9 cellular contexts compared by ENCODE assay signal in genomic region chr14:36519431-36520321, GRCh38. TPM values are rescaled to one million over a fixed set of nuclear protein-coding genes. Genes with fewer than 3 reads are reported as not detected.
DNase-seq lines count a peak whose midpoint lies in the region; ATAC-seq, FAIRE-seq and TF ChIP-seq lines count a peak whose summit lies in the region.
"Had no signal": no experiment of that assay in that cellular context is flagged by ENCODE, and none has a peak within 500 bp of the region (broad histone marks: within the 10 kb centered on the region; RNA-seq: fewer than 3 reads in every experiment).

Gene NKX2-1 (minus strand): TSS chr14:36520232. CDS start chr14:36520129, 103 bp downstream.

- no peaks in the 10 kb centered on the region for H3K36me3 Mint-ChIP-seq in progenitor cell of endocrine pancreas (ENCODE audit: insufficient read depth)

- H3K4me3 ChIP-seq in GM08714 (ENCODE audit: low read length) (peak within 1 kb of the TSS; percentile 17), bronchial epithelial cell (ENCODE audit: low read depth, low read length) (peak within 1 kb of the TSS; percentile 52)

- H3K27me3 Mint-ChIP-seq in progenitor cell of endocrine pancreas: peaks cover 88% of the 10 kb centered on the region

- H3K27me3 ChIP-seq in bronchial epithelial cell (ENCODE audit: control insufficient read depth, insufficient read depth, low read length): peaks cover 42% of the 10 kb centered on the region

- no peaks in the 10 kb centered on the region for H3K36me3 ChIP-seq in bronchial epithelial cell (ENCODE audit: control insufficient read depth, insufficient read depth, low read length)

- ATAC-seq in GM18873 (IDR thresholded peaks at IDR 0.05; ENCODE audit: low FRiP score, unreplicated experiment) (no peak), GM21367 (IDR thresholded peaks at IDR 0.05; ENCODE audit: unreplicated experiment) (no peak), HG03280 (IDR thresholded peaks at IDR 0.05; ENCODE audit: unreplicated experiment) (no peak)

- TF ChIP-seq CTCF in bronchial epithelial cell (IDR thresholded peaks at IDR 0.05; ENCODE audit: insufficient read depth, low read length, severe bottlenecking) (peak; percentile 20), progenitor cell of endocrine pancreas (IDR thresholded peaks at IDR 0.05; ENCODE audit: unreplicated experiment) (no peak)

- no peak for FAIRE-seq in bronchial epithelial cell (lab: Jason Lieb, UNC)
- FAIRE-seq: frontal cortex had no signal

- H3K27ac Mint-ChIP-seq in progenitor cell of endocrine pancreas: no peak within 1 kb of the TSS

- peak within 1 kb of the TSS; percentile 43 for H3K4me3 Mint-ChIP-seq in progenitor cell of endocrine pancreas (ENCODE audit: low read depth)

- peak; percentile 84 for DNase-seq in NCI-H1417 treated with DMSO at 0.1 percent for 48 hours (lab: John Stamatoyannopoulos, UW)
- DNase-seq in bronchial epithelial cell (ENCODE audit: low read depth): no peak
- DNase-seq in progenitor cell of endocrine pancreas (ENCODE audit: low spot score, unreplicated experiment): no peak
- DNase-seq in AML-193 (lab: John Stamatoyannopoulos, UW): no peak

- H3K9me3 Mint-ChIP-seq in progenitor cell of endocrine pancreas (ENCODE audit: low read depth): no peaks in the 10 kb centered on the region

- H3K4me1 Mint-ChIP-seq in progenitor cell of endocrine pancreas (ENCODE audit: low read depth): peaks cover 2% of the 10 kb centered on the region

RNA-seq across cellular contexts. Expression of gene NKX2-1, which starts in this region (rescaled TPM):
- 4.1 and 6.6 TPM in 2 replicates for total RNA-seq in bronchial epithelial cell
- total RNA-seq in progenitor cell of endocrine pancreas: 0.80 TPM in 1 of 2 replicates, not detected in the other
